Comparison of ENCODE assay signal across 16 cellular contexts in the genomic region with DNA sequence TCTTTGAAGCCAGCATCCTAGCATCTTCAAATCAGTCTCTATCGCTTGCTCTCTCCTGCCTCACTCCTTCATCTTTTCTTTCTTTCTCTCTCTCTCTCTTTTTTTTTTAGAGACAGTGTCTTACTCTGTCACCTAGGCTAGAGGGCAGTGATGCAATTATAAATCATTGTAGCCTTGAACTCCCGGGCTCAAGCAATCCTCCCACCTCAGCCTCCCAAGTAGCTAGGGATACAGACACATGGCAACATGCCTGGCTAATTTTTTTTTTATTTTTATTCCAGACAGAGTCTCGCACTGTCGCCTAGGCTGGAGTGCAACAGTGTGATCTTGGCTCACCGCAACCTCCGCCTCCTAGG.
"Had no signal": no experiment of that assay in that cellular context is flagged by ENCODE, and none has a peak within 500 bp of the region (broad histone marks: within the 10 kb centered on the region; RNA-seq: fewer than 3 reads in every experiment).

No MANE protein-coding gene starts in this region.

- H3K4me1 ChIP-seq: SJCRH30 had no signal

- DNase-seq: KG1, MM.1S, NCI-H1092, NCI-H1105 treated with DMSO at 0.1 percent for 48 hours, NCI-H1417 treated with DMSO at 0.1 percent for 48 hours, NCI-H146, NCI-H1694 treated with DMSO at 0.1 percent for 48 hours, NCI-H1930, NCI-H2081, NCI-H2107, NCI-H2227 treated with DMSO at 0.1 percent for 48 hours, NCI-H524, NCI-H69, NCI-H774, SJCRH30 had no signal

- H3K27me3 ChIP-seq: SJCRH30 had no signal

- H3K36me3 ChIP-seq: SJCRH30 had no signal

- H3K4me3 ChIP-seq: SJCRH30 had no signal

- H3K27ac ChIP-seq: SJCRH30 had no signal

- FAIRE-seq: RCC 7860 had no signal
